19 cellular contexts compared by ENCODE assay signal in genomic region chr6:119384444-119384843, GRCh38.
"Had no signal": no experiment of that assay in that cellular context is flagged by ENCODE, and none has a peak within 500 bp of the region (broad histone marks: within the 10 kb centered on the region; RNA-seq: fewer than 3 reads in every experiment).

No MANE protein-coding gene starts in this region.

- H3K4me3 ChIP-seq: gastroesophageal sphincter, lower lobe of right lung, spleen, testis had no signal

- DNase-seq: activated CD4-positive, alpha-beta T cell treated with anti-CD3 and anti-CD28 coated beads for 36 hours; activated CD4-positive, alpha-beta T cell treated with anti-CD3 and anti-CD28 coated beads, Interleukin-2, amount 50 U/mL, for 48 hours; activated naive CD8-positive, alpha-beta T cell treated with anti-CD3 and anti-CD28 coated beads, Interleukin-2, amount 10 ng/mL, durations not matched to agents 7 days and 5 days; activated T-cell treated with anti-CD3 and anti-CD28 coated beads for 4 hours; cerebellar nuclear complex; effector CD4-positive, alpha-beta T cell; lower lobe of right lung; spleen; stimulated activated CD4-positive, alpha-beta T cell treated with anti-CD3 and anti-CD28 coated beads, Interleukin-4, amount 100 ng/mL, for 4 hours; testis had no signal

- H3K27me3 ChIP-seq: gastroesophageal sphincter, spleen, testis had no signal

- H3K4me1 Mint-ChIP-seq: activated CD4-positive, alpha-beta T cell treated with anti-CD3 and anti-CD28 coated beads for 36 hours; activated naive CD8-positive, alpha-beta T cell treated with anti-CD3 and anti-CD28 coated beads, Interleukin-2, amount 10 ng/mL, durations not matched to agents 7 days and 5 days; nephron; stimulated activated memory B cell treated with anti-CD40 and anti-IgM and Interleukin-4, amounts not matched to agents 10 μg/mL and 1 μg/mL and 100 μg/mL, for 72 hours; WTC11 had no signal

- H3K27me3 Mint-ChIP-seq: activated CD4-positive, alpha-beta T cell treated with anti-CD3 and anti-CD28 coated beads for 36 hours; stimulated activated memory B cell treated with anti-CD40 and anti-IgM and Interleukin-4, amounts not matched to agents 10 μg/mL and 1 μg/mL and 100 μg/mL, for 72 hours; type B pancreatic cell had no signal

- H3K36me3 Mint-ChIP-seq: type B pancreatic cell, WTC11 had no signal

- H3K9me3 ChIP-seq: lower lobe of right lung, testis had no signal

- H3K27ac Mint-ChIP-seq: activated CD4-positive, alpha-beta T cell treated with anti-CD3 and anti-CD28 coated beads for 36 hours; activated naive CD8-positive, alpha-beta T cell treated with anti-CD3 and anti-CD28 coated beads, Interleukin-2, amount 10 ng/mL, durations not matched to agents 7 days and 5 days; activated T-helper 1 cell treated with anti-CD3 and anti-CD28 coated beads, Interleukin-12 subunit alpha, Interleukin-12 subunit beta, Interleukin-2, Interleukin-4 antibody, amounts not matched to agents 30 ng/mL and 10 ng/mL and 1 ng/mL, durations not matched to agents 14 hours and 24 hours and 36 hours; nephron; stimulated activated memory B cell treated with anti-CD40 and anti-IgM and Interleukin-4, amounts not matched to agents 10 μg/mL and 1 μg/mL and 100 μg/mL, for 72 hours; T-helper 2 cell treated with Interferon-gamma antibody and Interleukin-4, amounts not matched to agents 5 μg/mL and 100 μg/mL, for 36 hours; type B pancreatic cell; WTC11 had no signal

- H3K4me3 Mint-ChIP-seq: activated CD4-positive, alpha-beta T cell treated with anti-CD3 and anti-CD28 coated beads for 36 hours; activated naive CD8-positive, alpha-beta T cell treated with anti-CD3 and anti-CD28 coated beads, Interleukin-2, amount 10 ng/mL, durations not matched to agents 7 days and 5 days; activated T-helper 1 cell treated with anti-CD3 and anti-CD28 coated beads, Interleukin-12 subunit alpha, Interleukin-12 subunit beta, Interleukin-2, Interleukin-4 antibody, amounts not matched to agents 30 ng/mL and 10 ng/mL and 1 ng/mL, durations not matched to agents 14 hours and 24 hours and 36 hours; nephron; stimulated activated memory B cell treated with anti-CD40 and anti-IgM and Interleukin-4, amounts not matched to agents 10 μg/mL and 1 μg/mL and 100 μg/mL, for 72 hours; T-helper 2 cell treated with Interferon-gamma antibody and Interleukin-4, amounts not matched to agents 5 μg/mL and 100 μg/mL, for 36 hours; type B pancreatic cell; WTC11 had no signal

- ATAC-seq: activated CD4-positive, alpha-beta T cell treated with anti-CD3 and anti-CD28 coated beads for 36 hours; esophagus mucosa; gastroesophageal sphincter; lower lobe of right lung; sciatic nerve; stimulated activated memory B cell treated with anti-CD40 and anti-IgM and Interleukin-4, amounts not matched to agents 10 μg/mL and 1 μg/mL and 100 μg/mL, for 72 hours; WTC11 had no signal

- H3K36me3 ChIP-seq: gastroesophageal sphincter, lower lobe of right lung had no signal
